Comparison of ENCODE assay signal across 24 cellular contexts in the genomic region with DNA sequence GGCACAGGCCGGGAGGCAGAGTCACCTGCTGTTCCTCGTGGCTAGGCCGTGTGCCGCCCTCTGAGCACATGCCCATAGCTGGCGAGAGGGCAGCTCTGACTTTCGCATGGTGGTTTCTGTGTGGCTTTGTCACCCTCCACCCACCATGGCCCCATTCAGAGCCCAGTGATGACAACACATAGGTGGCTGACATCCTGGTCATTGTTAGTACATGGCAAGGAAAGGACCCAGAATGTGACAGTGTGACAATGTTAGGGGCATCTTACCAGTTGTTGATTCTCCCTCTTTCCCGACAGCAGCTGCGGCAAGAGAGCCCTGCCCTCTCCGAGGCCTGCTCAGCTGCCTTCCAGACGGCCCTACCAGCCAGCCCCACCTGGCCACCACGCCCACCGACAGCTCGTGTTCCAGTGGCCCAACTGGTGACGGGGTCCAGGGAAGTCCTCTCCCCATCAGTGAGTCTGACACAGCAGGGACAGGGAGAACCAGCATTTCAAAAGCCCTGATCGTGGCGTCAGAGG. TPM values are rescaled to one million over a fixed set of nuclear protein-coding genes. Genes with fewer than 3 reads are reported as not detected.
DNase-seq lines count a peak whose midpoint lies in the region; ATAC-seq, FAIRE-seq and TF ChIP-seq lines count a peak whose summit lies in the region.
"Had no signal": no experiment of that assay in that cellular context is flagged by ENCODE, and none has a peak within 500 bp of the region (broad histone marks: within the 10 kb centered on the region; RNA-seq: fewer than 3 reads in every experiment).

No MANE protein-coding gene starts in this region.

- no peak for TF ChIP-seq POLR2A in tibial nerve (IDR thresholded peaks at IDR 0.05)

- H3K36me3 Mint-ChIP-seq in natural killer cell treated with Interleukin-12 subunit alpha and Interleukin-12 subunit beta and Interleukin-15 and Interleukin-18, amount 100 ng/mL, for 72 hours, result no peaks in the 10 kb centered on the region

- ATAC-seq in heart right ventricle, result no peak
- ATAC-seq in Right ventricle myocardium superior (ENCODE audit: poor library complexity), result no peak
- ATAC-seq in natural killer cell treated with Interleukin-12 subunit alpha and Interleukin-12 subunit beta and Interleukin-15 and Interleukin-18, amount 100 ng/mL, for 72 hours, result peak; percentile 70 to 82
- no peak for ATAC-seq in GM19467 (IDR thresholded peaks at IDR 0.05; ENCODE audit: unreplicated experiment)
- ATAC-seq: activated CD4-positive, alpha-beta T cell treated with anti-CD3 and anti-CD28 coated beads for 36 hours; activated T-cell treated with anti-CD3 and anti-CD28 coated beads, Interleukin-2, amount 50 U/mL, for 4 hours had no signal

- peak overlapping the region; percentile 53 for H3K4me3 Mint-ChIP-seq in natural killer cell treated with Interleukin-12 subunit alpha and Interleukin-12 subunit beta and Interleukin-15 and Interleukin-18, amount 100 ng/mL, for 72 hours
- H3K4me3 Mint-ChIP-seq: activated CD4-positive, alpha-beta T cell treated with anti-CD3 and anti-CD28 coated beads for 36 hours; activated naive CD4-positive, alpha-beta T cell treated with anti-CD3 and anti-CD28 coated beads for 36 hours; activated T-cell treated with anti-CD3 and anti-CD28 coated beads, Interleukin-2, amount 50 U/mL, for 4 hours; CD8-positive, alpha-beta memory T cell had no signal

- H3K27ac ChIP-seq in heart right ventricle (peak overlapping the region in 7 of 10 donors; percentile 23 to 86 (median 66)), tibial nerve (peak overlapping the region; percentile 38 to 88 (median 72))
- H3K27ac ChIP-seq: GM23248, SJSA1, transverse colon had no signal

- peaks cover 19 to 30% of the 10 kb centered on the region in 2 donors for H3K4me1 Mint-ChIP-seq in natural killer cell treated with Interleukin-12 subunit alpha and Interleukin-12 subunit beta and Interleukin-15 and Interleukin-18, amount 100 ng/mL, for 72 hours (ENCODE audit: low read depth in 2 of 2)

- H3K4me1 ChIP-seq in heart right ventricle (peaks cover 6 to 52% (median 25%) of the 10 kb centered on the region in 9 donors), tibial nerve (peaks cover 0 to 41% (median 16%) of the 10 kb centered on the region in 4 donors)
- H3K4me1 ChIP-seq: SJSA1 had no signal

- no peak for TF ChIP-seq CTCF in heart right ventricle (IDR thresholded peaks at IDR 0.05)
- TF ChIP-seq CTCF in bronchial epithelial cell (IDR thresholded peaks at IDR 0.05; ENCODE audit: insufficient read depth, low read length, severe bottlenecking), result no peak
- TF ChIP-seq CTCF in tibial nerve (IDR thresholded peaks at IDR 0.05), result no peak

- H3K27ac Mint-ChIP-seq in natural killer cell treated with Interleukin-12 subunit alpha and Interleukin-12 subunit beta and Interleukin-15 and Interleukin-18, amount 100 ng/mL, for 72 hours, result peak overlapping the region; percentile 54
- H3K27ac Mint-ChIP-seq: activated CD4-positive, alpha-beta T cell treated with anti-CD3 and anti-CD28 coated beads for 36 hours; activated naive CD4-positive, alpha-beta T cell treated with anti-CD3 and anti-CD28 coated beads for 36 hours had no signal

- H3K27me3 ChIP-seq in heart right ventricle, result no peaks in the 10 kb centered on the region
- H3K27me3 ChIP-seq in bronchial epithelial cell (ENCODE audit: control insufficient read depth, insufficient read depth, low read length), result no peaks in the 10 kb centered on the region
- no peaks in the 10 kb centered on the region for H3K27me3 ChIP-seq in tibial nerve
- H3K27me3 ChIP-seq: SJSA1, stomach, transverse colon had no signal

- H3K9me3 Mint-ChIP-seq in natural killer cell treated with Interleukin-12 subunit alpha and Interleukin-12 subunit beta and Interleukin-15 and Interleukin-18, amount 100 ng/mL, for 72 hours, result no peaks in the 10 kb centered on the region
- H3K9me3 Mint-ChIP-seq: activated naive CD4-positive, alpha-beta T cell treated with anti-CD3 and anti-CD28 coated beads for 36 hours; activated T-cell treated with anti-CD3 and anti-CD28 coated beads, Interleukin-2, amount 50 U/mL, for 4 hours; CD8-positive, alpha-beta memory T cell had no signal

- DNase-seq in heart right ventricle (no peak), Right ventricle myocardium superior (no peak), bronchial epithelial cell (ENCODE audit: low read depth) (no peak), tibial nerve (ENCODE audit: low spot score in 2 of 2) (no peak), retina (no peak), T1000 (lab: John Stamatoyannopoulos, UW) (no peak)
- peak; percentile 77 for DNase-seq in natural killer cell treated with Interleukin-12 subunit alpha and Interleukin-12 subunit beta and Interleukin-15 and Interleukin-18, amount 100 ng/mL, for 72 hours (ENCODE audit: low spot score)
- DNase-seq: activated CD4-positive, alpha-beta T cell treated with anti-CD3 and anti-CD28 coated beads for 36 hours; activated naive CD4-positive, alpha-beta T cell treated with anti-CD3 and anti-CD28 coated beads for 36 hours; activated T-cell treated with anti-CD3 and anti-CD28 coated beads, Interleukin-2, amount 50 U/mL, for 4 hours; CD8-positive, alpha-beta memory T cell; GM23248; Kasumi-1; mammary epithelial cell; MV-4-11; NCI-H1694 treated with DMSO at 0.1 percent for 48 hours; transverse colon had no signal

- H3K4me3 ChIP-seq in heart right ventricle (no peak overlapping the region), bronchial epithelial cell (ENCODE audit: low read depth, low read length) (no peak overlapping the region), tibial nerve (no peak overlapping the region)
- H3K4me3 ChIP-seq: GM23248, SJSA1, stomach, transverse colon had no signal

- peak; percentile 83 for FAIRE-seq in bronchial epithelial cell (lab: Jason Lieb, UNC)
- FAIRE-seq: A204.1, keratinocyte had no signal

- 93 to 95% methylated on average over 16 of the region's 16 CpGs for WGBS in heart right ventricle, 2 donors
- WGBS in tibial nerve, 2 donors, result 82 to 88% methylated on average over 16 of the region's 16 CpGs

- intact Hi-C loops in heart right ventricle (cut with DNase I), result no loop called here
- intact Hi-C loops in Right ventricle myocardium superior (cut with DNase I), result no loop called here

- H3K36me3 ChIP-seq in heart right ventricle, result peaks cover 0 to 64% (median 43%) of the 10 kb centered on the region in 9 donors
- H3K36me3 ChIP-seq in bronchial epithelial cell (ENCODE audit: control insufficient read depth, insufficient read depth, low read length), result peaks cover 27% of the 10 kb centered on the region
- peaks cover 0 to 69% (median 0%) of the 10 kb centered on the region in 3 donors for H3K36me3 ChIP-seq in tibial nerve

- TF ChIP-seq EP300 in tibial nerve (IDR thresholded peaks at IDR 0.05), result no peak

- H3K9me3 ChIP-seq in heart right ventricle (no peaks in the 10 kb centered on the region), tibial nerve (no peaks in the 10 kb centered on the region)
- H3K9me3 ChIP-seq: SJSA1, stomach, transverse colon had no signal

- H3K27me3 Mint-ChIP-seq in natural killer cell treated with Interleukin-12 subunit alpha and Interleukin-12 subunit beta and Interleukin-15 and Interleukin-18, amount 100 ng/mL, for 72 hours, result no peaks in the 10 kb centered on the region
- H3K27me3 Mint-ChIP-seq: activated CD4-positive, alpha-beta T cell treated with anti-CD3 and anti-CD28 coated beads for 36 hours; CD8-positive, alpha-beta memory T cell had no signal

RNA-seq across cellular contexts. Expression of a gene that starts 52.2 kb away (rescaled TPM):
- 1 to 10 TPM; 2.2 to 7.3 (median 4.6) TPM for total RNA-seq in heart right ventricle
- 10 to 100 TPM in 1 of 2 donors, 1 to 10 TPM in 1; 5.7 to 10.5 TPM for polyA plus RNA-seq in heart right ventricle
- total RNA-seq in Right ventricle myocardium superior, result 5.2 TPM
- total RNA-seq in bronchial epithelial cell, result 0.26 and 3.5 TPM in 2 replicates
- total RNA-seq in natural killer cell treated with Interleukin-12 subunit alpha and Interleukin-12 subunit beta and Interleukin-15 and Interleukin-18, amount 100 ng/mL, for 72 hours, result under 1 TPM; 0.10 to 0.28 TPM
- total RNA-seq in tibial nerve, result 10 to 100 TPM in 1 of 4 donors, 1 to 10 TPM in 3; 3.3 to 15.9 (median 5.5) TPM
- total RNA-seq: activated CD8-positive, alpha-beta memory T cell treated with anti-CD3 and anti-CD28 coated beads for 36 hours; GM23248; SJSA1; T-helper 1 cell treated with Interleukin-12 subunit alpha and Interleukin-12 subunit beta and Interleukin-4 antibody, amounts not matched to agents 30 ng/mL and 1 ng/mL, for 36 hours had no signal
- polyA plus RNA-seq: GM23248 had no signal

Comparison
In these comparisons a context has a peak if more than half of its experiments do, and no peak if none do; other contexts are left out.
1. ATAC-seq: peak in natural killer cell treated with Interleukin-12 subunit alpha and Interleukin-12 subunit beta and Interleukin-15 and Interleukin-18, amount 100 ng/mL, for 72 hours (2 of 2); none in heart right ventricle (0 of 8), Right ventricle myocardium superior (single experiment) and GM19467 (single experiment).